ENCODE assay signal across 36 cellular contexts in genomic region chr2:170701011-170701410, GRCh38. TPM values are rescaled to one million over a fixed set of nuclear protein-coding genes. Genes with fewer than 3 reads are reported as not detected.
"Had no signal": no experiment of that assay in that cellular context is flagged by ENCODE, and none has a peak within 500 bp of the region (broad histone marks: within the 10 kb centered on the region; RNA-seq: fewer than 3 reads in every experiment).

No MANE protein-coding gene starts in this region.

- H3K27ac ChIP-seq: adrenal gland, body of pancreas, esophagus squamous epithelium, gastroesophageal sphincter had no signal

- H3K9me3 Mint-ChIP-seq: activated CD4-positive, alpha-beta T cell treated with anti-CD3 and anti-CD28 coated beads, Interleukin-2, amount 10 ng/mL, durations not matched to agents 24 days and 14 days; activated T-helper 1 cell treated with anti-CD3 and anti-CD28 coated beads, Interleukin-12 subunit alpha, Interleukin-12 subunit beta, Interleukin-2, Interleukin-4 antibody, amounts not matched to agents 30 ng/mL and 10 ng/mL and 1 ng/mL, durations not matched to agents 14 hours and 24 hours and 36 hours; activated T-helper 2 cell treated with anti-CD3 and anti-CD28 coated beads, Interferon-gamma antibody, Interleukin-2, Interleukin-4, amounts not matched to agents 10 μg/mL and 5 μg/mL and 100 μg/mL, durations not matched to agents 14 hours and 24 hours and 36 hours; effector memory CD8-positive, alpha-beta T cell had no signal

- H3K4me1 Mint-ChIP-seq: activated CD4-positive, alpha-beta T cell treated with anti-CD3 and anti-CD28 coated beads for 36 hours; activated CD4-positive, alpha-beta T cell treated with anti-CD3 and anti-CD28 coated beads, Interleukin-2, amount 10 ng/mL, durations not matched to agents 24 days and 14 days; activated CD8-positive, alpha-beta memory T cell treated with anti-CD3 and anti-CD28 coated beads, Interleukin-2, amount 10 ng/mL, durations not matched to agents 7 days and 5 days; activated naive CD4-positive, alpha-beta T cell treated with anti-CD3 and anti-CD28 coated beads, Interleukin-2, amount 50 U/mL, for 24 hours; activated naive CD8-positive, alpha-beta T cell treated with anti-CD3 and anti-CD28 coated beads for 36 hours; activated naive CD8-positive, alpha-beta T cell treated with anti-CD3 and anti-CD28 coated beads, Interleukin-2, amount 50 U/mL, for 24 hours; T-helper 17 cell had no signal

- H3K36me3 ChIP-seq: adrenal gland, esophagus squamous epithelium, gastroesophageal sphincter had no signal

- H3K4me1 ChIP-seq: adrenal gland, esophagus squamous epithelium, gastroesophageal sphincter had no signal

- H3K27me3 ChIP-seq: body of pancreas had no signal

- H3K4me3 Mint-ChIP-seq: activated CD4-positive, alpha-beta memory T cell treated with anti-CD3 and anti-CD28 coated beads for 36 hours; activated CD4-positive, alpha-beta T cell treated with anti-CD3 and anti-CD28 coated beads for 36 hours; activated CD4-positive, alpha-beta T cell treated with anti-CD3 and anti-CD28 coated beads, Interleukin-2, amount 10 ng/mL, durations not matched to agents 24 days and 14 days; activated CD8-positive, alpha-beta memory T cell treated with anti-CD3 and anti-CD28 coated beads, Interleukin-2, amount 10 ng/mL, durations not matched to agents 7 days and 5 days; activated CD8-positive, alpha-beta T cell treated with anti-CD3 and anti-CD28 coated beads, Interleukin-2, amount 10 ng/mL, durations not matched to agents 7 days and 5 days; activated naive CD4-positive, alpha-beta T cell treated with anti-CD3 and anti-CD28 coated beads for 36 hours; activated naive CD4-positive, alpha-beta T cell treated with anti-CD3 and anti-CD28 coated beads, Interleukin-2, amount 50 U/mL, for 24 hours; activated naive CD8-positive, alpha-beta T cell treated with anti-CD3 and anti-CD28 coated beads for 36 hours; activated naive CD8-positive, alpha-beta T cell treated with anti-CD3 and anti-CD28 coated beads, Interleukin-2, amount 50 U/mL, for 24 hours; activated T-helper 1 cell treated with anti-CD3 and anti-CD28 coated beads, Interleukin-12 subunit alpha, Interleukin-12 subunit beta, Interleukin-2, Interleukin-4 antibody, amounts not matched to agents 30 ng/mL and 10 ng/mL and 1 ng/mL, durations not matched to agents 14 hours and 24 hours and 36 hours; effector memory CD8-positive, alpha-beta T cell; T-helper 17 cell had no signal

- H3K9me3 ChIP-seq: adrenal gland, body of pancreas, esophagus squamous epithelium had no signal

- ATAC-seq: activated CD4-positive, alpha-beta T cell treated with anti-CD3 and anti-CD28 coated beads for 36 hours; activated CD8-positive, alpha-beta memory T cell treated with anti-CD3 and anti-CD28 coated beads, Interleukin-2, amount 10 ng/mL, durations not matched to agents 7 days and 5 days; activated CD8-positive, alpha-beta T cell treated with anti-CD3 and anti-CD28 coated beads, Interleukin-2, amount 10 ng/mL, durations not matched to agents 7 days and 5 days; activated naive CD8-positive, alpha-beta T cell treated with anti-CD3 and anti-CD28 coated beads, Interleukin-2, amount 50 U/mL, for 24 hours; body of pancreas; effector memory CD8-positive, alpha-beta T cell; gastroesophageal sphincter; T-helper 17 cell had no signal

- H3K4me3 ChIP-seq: adrenal gland, body of pancreas, esophagus squamous epithelium, gastroesophageal sphincter had no signal

- H3K36me3 Mint-ChIP-seq: activated CD4-positive, alpha-beta memory T cell treated with anti-CD3 and anti-CD28 coated beads for 36 hours; activated CD8-positive, alpha-beta memory T cell treated with anti-CD3 and anti-CD28 coated beads, Interleukin-2, amount 10 ng/mL, durations not matched to agents 7 days and 5 days; activated naive CD4-positive, alpha-beta T cell treated with anti-CD3 and anti-CD28 coated beads, Interleukin-2, amount 50 U/mL, for 24 hours; activated naive CD8-positive, alpha-beta T cell treated with anti-CD3 and anti-CD28 coated beads for 36 hours had no signal

- H3K27ac Mint-ChIP-seq: activated CD4-positive, alpha-beta memory T cell treated with anti-CD3 and anti-CD28 coated beads for 36 hours; activated CD4-positive, alpha-beta T cell treated with anti-CD3 and anti-CD28 coated beads for 36 hours; activated CD4-positive, alpha-beta T cell treated with anti-CD3 and anti-CD28 coated beads, Interleukin-2, amount 10 ng/mL, durations not matched to agents 24 days and 14 days; activated CD8-positive, alpha-beta memory T cell treated with anti-CD3 and anti-CD28 coated beads, Interleukin-2, amount 10 ng/mL, durations not matched to agents 7 days and 5 days; activated CD8-positive, alpha-beta T cell treated with anti-CD3 and anti-CD28 coated beads, Interleukin-2, amount 10 ng/mL, durations not matched to agents 7 days and 5 days; activated naive CD4-positive, alpha-beta T cell treated with anti-CD3 and anti-CD28 coated beads for 36 hours; activated naive CD4-positive, alpha-beta T cell treated with anti-CD3 and anti-CD28 coated beads, Interleukin-2, amount 50 U/mL, for 24 hours; activated naive CD8-positive, alpha-beta T cell treated with anti-CD3 and anti-CD28 coated beads for 36 hours; activated naive CD8-positive, alpha-beta T cell treated with anti-CD3 and anti-CD28 coated beads, Interleukin-2, amount 50 U/mL, for 24 hours; activated T-helper 1 cell treated with anti-CD3 and anti-CD28 coated beads, Interleukin-12 subunit alpha, Interleukin-12 subunit beta, Interleukin-2, Interleukin-4 antibody, amounts not matched to agents 30 ng/mL and 10 ng/mL and 1 ng/mL, durations not matched to agents 14 hours and 24 hours and 36 hours; activated T-helper 2 cell treated with anti-CD3 and anti-CD28 coated beads, Interferon-gamma antibody, Interleukin-2, Interleukin-4, amounts not matched to agents 10 μg/mL and 5 μg/mL and 100 μg/mL, durations not matched to agents 14 hours and 24 hours and 36 hours; effector memory CD8-positive, alpha-beta T cell; T-helper 17 cell had no signal

- DNase-seq: activated CD4-positive, alpha-beta memory T cell treated with anti-CD3 and anti-CD28 coated beads for 36 hours; activated CD4-positive, alpha-beta T cell treated with anti-CD3 and anti-CD28 coated beads for 36 hours; activated CD4-positive, alpha-beta T cell treated with anti-CD3 and anti-CD28 coated beads, Interleukin-2, amount 10 ng/mL, durations not matched to agents 24 days and 14 days; activated CD4-positive, CD25-positive, alpha-beta regulatory T cell; activated CD4-positive, CD25-positive, alpha-beta regulatory T cell treated with anti-CD3 and anti-CD28 coated beads, Interleukin-2, amount 50 U/mL, for 72 hours; activated CD8-positive, alpha-beta memory T cell treated with anti-CD3 and anti-CD28 coated beads, Interleukin-2, amount 10 ng/mL, durations not matched to agents 7 days and 5 days; activated CD8-positive, alpha-beta memory T cell treated with anti-CD3 and anti-CD28 coated beads, Interleukin-2, amount 50 U/mL, for 4 hours; activated CD8-positive, alpha-beta T cell treated with anti-CD3 and anti-CD28 coated beads, Interleukin-2, amount 10 ng/mL, durations not matched to agents 7 days and 5 days; activated effector memory CD4-positive, alpha-beta T cell treated with anti-CD3 and anti-CD28 coated beads, Interleukin-2, amount 50 U/mL, for 16 hours; activated naive CD4-positive, alpha-beta T cell treated with anti-CD3 and anti-CD28 coated beads for 36 hours; activated naive CD8-positive, alpha-beta T cell treated with anti-CD3 and anti-CD28 coated beads for 36 hours; activated naive CD8-positive, alpha-beta T cell treated with anti-CD3 and anti-CD28 coated beads, Interleukin-2, amount 50 U/mL, for 24 hours; activated T-cell treated with anti-CD3 and anti-CD28 coated beads, Interleukin-2, amount 50 U/mL, for 1 hour; activated T-cell treated with anti-CD3 and anti-CD28 coated beads, Interleukin-2, amount 50 U/mL, for 48 hours; adrenal gland; amygdala; aorta; body of pancreas; caudate nucleus; cortex of kidney; dermis blood vessel endothelial cell; effector CD4-positive, alpha-beta T cell; effector memory CD8-positive, alpha-beta T cell; erythroblast; esophagus squamous epithelium; foreskin melanocyte; T-helper 1 cell; T-helper 17 cell had no signal

RNA-seq across cellular contexts. Expression of gene SP5, which starts 14.1 kb away (rescaled TPM):
- total RNA-seq: activated CD4-positive, alpha-beta memory T cell treated with anti-CD3 and anti-CD28 coated beads for 36 hours; activated CD8-positive, alpha-beta memory T cell treated with anti-CD3 and anti-CD28 coated beads for 36 hours; activated CD8-positive, alpha-beta memory T cell treated with anti-CD3 and anti-CD28 coated beads, Interleukin-2, amount 10 ng/mL, durations not matched to agents 7 days and 5 days; activated CD8-positive, alpha-beta T cell treated with anti-CD3 and anti-CD28 coated beads, Interleukin-2, amount 10 ng/mL, durations not matched to agents 7 days and 5 days; activated naive CD4-positive, alpha-beta T cell treated with anti-CD3 and anti-CD28 coated beads for 36 hours; activated naive CD8-positive, alpha-beta T cell treated with anti-CD3 and anti-CD28 coated beads for 36 hours; activated T-helper 1 cell treated with anti-CD3 and anti-CD28 coated beads, Interleukin-12 subunit alpha, Interleukin-12 subunit beta, Interleukin-2, Interleukin-4 antibody, amounts not matched to agents 30 ng/mL and 10 ng/mL and 1 ng/mL, durations not matched to agents 14 hours and 24 hours and 36 hours; chondrocyte; dermis blood vessel endothelial cell; fibroblast of villous mesenchyme; T-helper 17 cell had no signal
- polyA plus RNA-seq: aorta, fibroblast of lung had no signal
